In the genomic region with DNA sequence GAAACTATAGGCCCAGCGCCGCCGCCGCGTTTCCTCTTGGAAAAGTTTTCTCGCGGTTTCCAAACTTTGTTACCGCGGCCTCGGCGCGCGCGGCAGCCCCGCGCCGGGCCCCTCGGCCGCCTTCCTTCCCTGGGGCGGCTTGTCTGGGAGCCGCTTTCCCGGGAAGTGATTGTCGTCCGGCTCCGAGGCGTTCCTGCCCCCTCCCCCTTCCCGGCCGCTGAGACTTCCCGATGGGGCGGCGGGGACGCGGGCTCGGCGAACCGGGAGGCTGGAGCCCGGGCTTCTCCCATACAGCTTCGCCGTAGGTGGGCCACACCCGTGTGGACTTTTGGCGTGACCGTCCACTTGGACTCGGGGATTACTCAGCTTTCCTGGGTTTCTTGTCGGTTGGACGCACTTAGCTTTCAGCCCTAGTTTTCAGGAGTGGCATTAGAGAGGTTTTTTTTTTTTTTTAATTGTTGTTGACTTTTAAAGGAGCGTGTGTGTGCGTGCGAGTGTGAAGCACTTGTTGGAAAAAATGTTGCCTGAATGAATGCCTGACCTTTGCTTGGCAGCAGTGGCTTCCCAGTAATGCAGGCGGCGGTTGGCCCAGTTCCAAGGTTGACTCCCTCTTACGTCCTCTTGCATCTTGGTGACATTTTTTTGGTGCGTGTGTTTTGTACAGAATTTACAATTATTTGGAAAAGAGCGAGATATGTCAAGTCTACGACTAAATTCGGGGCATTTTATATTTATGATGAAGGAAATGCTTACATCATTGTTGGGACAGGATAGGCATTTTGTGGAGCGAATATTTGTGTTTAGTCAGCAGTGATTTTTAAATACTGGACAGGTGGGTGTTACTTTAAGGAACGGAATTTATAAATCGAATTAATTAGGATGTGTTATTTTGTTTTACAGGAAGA, we compare ENCODE assay signal across 7 cellular contexts. TPM values are rescaled to one million over a fixed set of nuclear protein-coding genes. Genes with fewer than 3 reads are reported as not detected.
A peak's percentile ranks its signal among the peaks of the same experiment; 100 is the strongest.
DNase-seq lines count a peak whose midpoint lies in the region; FAIRE-seq and TF ChIP-seq lines count a peak whose summit lies in the region.

No MANE protein-coding gene starts in this region.

- peak; percentile 22 for TF ChIP-seq RAD21 in neural cell (conservative IDR thresholded peaks at IDR 0.05)

- WGBS in suprapubic skin = 1% methylated on average over 22 of the region's 58 CpGs

- H3K4me2 ChIP-seq in OCI-LY3 (ENCODE audit: low read length) (peak overlapping the region; percentile 85), neural cell (ENCODE audit: low read length) (peak overlapping the region; percentile 41)

- TF ChIP-seq POLR2A in GM12892 (IDR thresholded peaks at IDR 0.05; ENCODE audit: low read depth, low read length) (no peak), suprapubic skin (IDR thresholded peaks at IDR 0.05) (no peak)

- no peak for TF ChIP-seq EP300 in neural cell (conservative IDR thresholded peaks at IDR 0.05; ENCODE audit: poor library complexity, severe bottlenecking)
- no peak for TF ChIP-seq EP300 in suprapubic skin (IDR thresholded peaks at IDR 0.05)

- H4K20me1 ChIP-seq in OCI-LY3 (ENCODE audit: insufficient read depth, low read length) (peaks cover 4% of the 10 kb centered on the region), neural cell (ENCODE audit: insufficient read depth) (no peaks in the 10 kb centered on the region)

- H2AFZ ChIP-seq in OCI-LY3 (ENCODE audit: low read depth, low read length) (peak overlapping the region; percentile 83; the same call in 1 of the 2 replicates), neural cell (ENCODE audit: low read depth, low read length) (no peak overlapping the region)

- H3K36me3 ChIP-seq in OCI-LY3 (replicated peaks; ENCODE audit: low read depth, low read length) (no peaks in the 10 kb centered on the region), neural cell (ENCODE audit: insufficient read depth, low read length) (no peaks in the 10 kb centered on the region), suprapubic skin (no peaks in the 10 kb centered on the region)

- no peaks in the 10 kb centered on the region for H3F3A ChIP-seq in neural cell (ENCODE audit: insufficient read depth, low read length, poor library complexity, severe bottlenecking)

- H3K27me3 ChIP-seq in OCI-LY3 (ENCODE audit: low read depth, low read length) (no peaks in the 10 kb centered on the region), neural cell (ENCODE audit: insufficient read depth, low read depth, low read length) (peaks cover 17% of the 10 kb centered on the region), suprapubic skin (no peaks in the 10 kb centered on the region)

- TF ChIP-seq CTCF in OCI-LY3 (IDR thresholded peaks at IDR 0.05; ENCODE audit: low read depth, low read length) (no peak), neural cell (IDR thresholded peaks at IDR 0.05; ENCODE audit: poor library complexity, severe bottlenecking) (no peak), suprapubic skin (IDR thresholded peaks at IDR 0.05) (no peak)

- H3K4me1 ChIP-seq in OCI-LY3 (ENCODE audit: low read length) (peaks cover 15% of the 10 kb centered on the region), suprapubic skin (peaks cover 36% of the 10 kb centered on the region)

- H3K4me3 ChIP-seq in OCI-LY3 (ENCODE audit: low read length) (peak overlapping the region; percentile 96), neural cell (ENCODE audit: low read length) (peak overlapping the region; percentile 76), suprapubic skin (peak overlapping the region; percentile 95)

- FAIRE-seq in GM12892 (lab: Jason Lieb, UNC) (peak; percentile 5), frontal cortex (lab: Jason Lieb, UNC) (no peak)

- no peaks in the 10 kb centered on the region for H3K9me2 ChIP-seq in neural cell (ENCODE audit: insufficient read depth, low read length)

- H3K9me3 ChIP-seq in OCI-LY3 (ENCODE audit: insufficient read depth, low read length) (no peaks in the 10 kb centered on the region), neural cell (ENCODE audit: low read length) (no peaks in the 10 kb centered on the region), suprapubic skin (no peaks in the 10 kb centered on the region)

- no peak overlapping the region for H3K27ac ChIP-seq in OCI-LY3 (ENCODE audit: low read length)
- H3K27ac ChIP-seq in neural cell (ENCODE audit: low read length) = no peak overlapping the region
- peak overlapping the region; percentile 99 for H3K27ac ChIP-seq in suprapubic skin

- peaks cover 24% of the 10 kb centered on the region for H3K79me2 ChIP-seq in OCI-LY3 (ENCODE audit: low read length)
- peaks cover 51% of the 10 kb centered on the region for H3K79me2 ChIP-seq in neural cell (replicated peaks; ENCODE audit: insufficient read depth, low read length)

- H3K9ac ChIP-seq in OCI-LY3 (ENCODE audit: low read length) (peak overlapping the region; percentile 79), neural cell (ENCODE audit: low read length) (peak overlapping the region; percentile 29)

- no peak for DNase-seq in GM12892 (ENCODE audit: insufficient read length)
- DNase-seq in HK-2 (ENCODE audit: unreplicated experiment) = peak; percentile 72
- DNase-seq in activated naive CD4-positive, alpha-beta T cell treated with Interleukin-2 at 50 U/mL for 16 hours = peak; percentile 58
- peak; percentile 63 to 72 for DNase-seq in frontal cortex (ENCODE audit: low spot score in 2 of 2)
- DNase-seq in suprapubic skin (ENCODE audit: low spot score in 2 of 2) = peak; percentile 97 to 98

TF ChIP-seq in neural cell, 6 proteins besides CTCF, POLR2A, EP300 and RAD21:
- TF ChIP-seq TAF1 (IDR thresholded peaks at IDR 0.05; ENCODE audit: low read depth) = no peak
- TF ChIP-seq EZH2 (IDR thresholded peaks at IDR 0.05; ENCODE audit: borderline replicate concordance, insufficient read depth, low read length, poor library complexity, severe bottlenecking) = no peak
- TF ChIP-seq MXI1 (conservative IDR thresholded peaks at IDR 0.05; ENCODE audit: poor library complexity, severe bottlenecking) = peak; percentile 7
- TF ChIP-seq, protein P1, sequence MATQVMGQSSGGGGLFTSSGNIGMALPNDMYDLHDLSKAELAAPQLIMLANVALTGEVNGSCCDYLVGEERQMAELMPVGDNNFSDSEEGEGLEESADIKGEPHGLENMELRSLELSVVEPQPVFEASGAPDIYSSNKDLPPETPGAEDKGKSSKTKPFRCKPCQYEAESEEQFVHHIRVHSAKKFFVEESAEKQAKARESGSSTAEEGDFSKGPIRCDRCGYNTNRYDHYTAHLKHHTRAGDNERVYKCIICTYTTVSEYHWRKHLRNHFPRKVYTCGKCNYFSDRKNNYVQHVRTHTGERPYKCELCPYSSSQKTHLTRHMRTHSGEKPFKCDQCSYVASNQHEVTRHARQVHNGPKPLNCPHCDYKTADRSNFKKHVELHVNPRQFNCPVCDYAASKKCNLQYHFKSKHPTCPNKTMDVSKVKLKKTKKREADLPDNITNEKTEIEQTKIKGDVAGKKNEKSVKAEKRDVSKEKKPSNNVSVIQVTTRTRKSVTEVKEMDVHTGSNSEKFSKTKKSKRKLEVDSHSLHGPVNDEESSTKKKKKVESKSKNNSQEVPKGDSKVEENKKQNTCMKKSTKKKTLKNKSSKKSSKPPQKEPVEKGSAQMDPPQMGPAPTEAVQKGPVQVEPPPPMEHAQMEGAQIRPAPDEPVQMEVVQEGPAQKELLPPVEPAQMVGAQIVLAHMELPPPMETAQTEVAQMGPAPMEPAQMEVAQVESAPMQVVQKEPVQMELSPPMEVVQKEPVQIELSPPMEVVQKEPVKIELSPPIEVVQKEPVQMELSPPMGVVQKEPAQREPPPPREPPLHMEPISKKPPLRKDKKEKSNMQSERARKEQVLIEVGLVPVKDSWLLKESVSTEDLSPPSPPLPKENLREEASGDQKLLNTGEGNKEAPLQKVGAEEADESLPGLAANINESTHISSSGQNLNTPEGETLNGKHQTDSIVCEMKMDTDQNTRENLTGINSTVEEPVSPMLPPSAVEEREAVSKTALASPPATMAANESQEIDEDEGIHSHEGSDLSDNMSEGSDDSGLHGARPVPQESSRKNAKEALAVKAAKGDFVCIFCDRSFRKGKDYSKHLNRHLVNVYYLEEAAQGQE (IDR thresholded peaks at IDR 0.05; ENCODE audit: borderline replicate concordance) = no peak
- no peak for TF ChIP-seq POLR2AphosphoS5 (IDR thresholded peaks at IDR 0.05)
- TF ChIP-seq SMC3 (conservative IDR thresholded peaks at IDR 0.05; ENCODE audit: poor library complexity) = no peak

RNA-seq across cellular contexts. Expression of a gene that starts 0.8 kb away (rescaled TPM):
- polyA plus RNA-seq in GM12892 (2012; ENCODE audit: missing spikeins) = 61.9 TPM
- 220 TPM for total RNA-seq in frontal cortex
- 87.9 and 95.9 TPM in 2 replicates for polyA plus RNA-seq in neural cell
- 88.9 and 92.3 TPM in 2 replicates for polyA minus RNA-seq in neural cell
- total RNA-seq in suprapubic skin = 100 to 1,000 TPM; 260 to 332 (median 279) TPM
